In the genomic region with DNA sequence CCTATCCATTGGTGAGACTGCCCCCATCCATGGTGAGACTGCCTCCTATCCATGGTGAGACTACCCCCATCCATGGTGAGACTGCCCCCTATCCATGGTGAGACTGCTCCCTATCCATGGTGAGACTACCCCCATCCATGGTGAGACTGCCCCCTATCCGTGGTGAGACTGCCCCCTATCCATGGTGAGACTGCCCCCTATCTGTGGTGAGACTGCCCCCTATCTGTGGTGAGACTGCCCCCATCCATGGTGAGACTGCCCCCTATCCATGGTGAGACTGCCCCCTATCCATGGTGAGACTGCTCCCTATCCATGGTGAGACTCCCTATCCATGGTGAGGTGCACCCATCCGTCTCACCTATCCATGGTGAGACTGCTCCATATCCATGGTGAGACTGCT, we compare ENCODE assay signal across 7 cellular contexts. TPM values are rescaled to one million over a fixed set of nuclear protein-coding genes. Genes with fewer than 3 reads are reported as not detected.
"Had no signal": no experiment of that assay in that cellular context is flagged by ENCODE, and none has a peak within 500 bp of the region (broad histone marks: within the 10 kb centered on the region; RNA-seq: fewer than 3 reads in every experiment).

No MANE protein-coding gene starts in this region.

RNA-seq across cellular contexts. Expression of gene LRIT3, which starts 27.6 kb away (rescaled TPM):
- total RNA-seq: H1, H4 had no signal
- polyA plus RNA-seq: GM23248, GM23338 had no signal

RNA-seq across cellular contexts. Expression of gene EGF, which starts 37.1 kb away (rescaled TPM):
- polyA plus RNA-seq: GM23248 had no signal

RNA-seq across cellular contexts. Expression of gene RRH, which starts 47.8 kb away (rescaled TPM):
- total RNA-seq: GM23248, GM23338, H1, H4, H7, H9, HFFc6 had no signal
- polyA plus RNA-seq: GM23248, GM23338 had no signal
